Comparison of ENCODE assay signal across 8 cellular contexts in the genomic region with DNA sequence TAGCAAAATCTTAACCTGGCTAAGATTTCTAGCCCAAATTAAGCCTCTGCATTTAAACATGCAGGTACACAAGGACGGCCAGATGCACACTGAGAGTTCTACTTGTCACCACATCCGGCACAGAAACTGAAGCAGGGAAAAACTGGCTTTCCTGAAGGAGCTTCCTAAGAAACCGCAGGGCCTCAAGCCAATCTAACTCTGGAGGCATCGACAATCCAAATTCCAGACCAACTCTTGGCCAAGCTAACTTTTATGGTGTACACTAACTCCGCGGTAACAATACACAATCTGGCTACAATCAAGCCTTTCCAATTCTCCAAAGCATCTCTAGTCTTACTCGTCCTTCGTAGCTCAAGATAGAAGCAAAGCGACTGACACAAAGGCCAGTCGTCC. TPM values are rescaled to one million over a fixed set of nuclear protein-coding genes. Genes with fewer than 3 reads are reported as not detected.
DNase-seq lines count a peak whose midpoint lies in the region; ATAC-seq, FAIRE-seq and TF ChIP-seq lines count a peak whose summit lies in the region.

No MANE protein-coding gene starts in this region.

- DNase-seq in AG04449 (ENCODE audit: low read depth, low spot score), result no peak
- DNase-seq in GM18507 (ENCODE audit: extremely low spot score, insufficient read length, low read depth), result no peak
- peak in 1 of 2 experiments; percentile 39 for DNase-seq in SJSA1 (ENCODE audit: low read depth in 1 of 2, low spot score in 2 of 2)
- peak; percentile 24 for DNase-seq in endothelial cell (ENCODE audit: low spot score)
- DNase-seq in neuronal stem cell (ENCODE audit: low spot score), result no peak
- DNase-seq in NCI-H2171 treated with DMSO at 0.1 percent for 48 hours (lab: John Stamatoyannopoulos, UW), result no peak
- no peak for DNase-seq in NCI-H446 treated with DMSO at 0.1 percent for 48 hours (lab: John Stamatoyannopoulos, UW)

- peak; percentile 31 for FAIRE-seq in GM18507 (lab: Jason Lieb, UNC)

- WGBS in neuronal stem cell (ENCODE audit: extremely low coverage in 2 of 2, insufficient read length in 2 of 2, insufficient replicate concordance in 1 of 2), 2 donors, result no CpG with 5 or more reads among the region's 10 CpGs

- H2BK5ac ChIP-seq in neuronal stem cell (ENCODE audit: low read length), result no peak overlapping the region

- H3K4me2 ChIP-seq in neuronal stem cell (ENCODE audit: insufficient read depth, low read length, poor library complexity, severe bottlenecking), result peak overlapping the region; percentile 55

- POLR2A ChIA-PET in AG04449 (lab: Yijun Ruan, JAX), result interaction anchor here (0.6 to 1.5 kb wide), 2 partner anchors 125 to 1186 kb away, joined by 3 to 4 read pairs; a partner anchor contains a TSS

- no peak overlapping the region for H3K18ac ChIP-seq in neuronal stem cell (ENCODE audit: low read length)

- peak; percentile 31 for ATAC-seq in HG02943 (IDR thresholded peaks at IDR 0.05; ENCODE audit: low read depth, unreplicated experiment)

- H3K36me3 ChIP-seq in SJSA1, result peaks cover 6% of the 10 kb centered on the region; the same call in 1 of the 2 replicates
- H3K36me3 ChIP-seq in neuronal stem cell (replicated peaks in 1 of 2; ENCODE audit: control insufficient read depth in 2 of 2, insufficient read depth in 2 of 2, low read length in 2 of 2), result peaks cover 2 to 27% of the 10 kb centered on the region in 2 donors

- peaks cover 7% of the 10 kb centered on the region for H3K27me3 Mint-ChIP-seq in endothelial cell (ENCODE audit: unreplicated experiment)

- no peak overlapping the region for H4K8ac ChIP-seq in neuronal stem cell (ENCODE audit: low read depth, low read length)

- H3K27me3 ChIP-seq in SJSA1 (replicated peaks), result no peaks in the 10 kb centered on the region
- H3K27me3 ChIP-seq in neuronal stem cell (ENCODE audit: control insufficient read depth in 3 of 3, insufficient read depth in 3 of 3, low read depth in 1 of 3, low read length in 3 of 3), result no peaks in the 10 kb centered on the region

- TF ChIP-seq CTCF in AG04449 (IDR thresholded peaks at IDR 0.05; ENCODE audit: insufficient read depth, low read length, missing control alignments), result no peak
- no peak for TF ChIP-seq CTCF in endothelial cell (IDR thresholded peaks at IDR 0.05; ENCODE audit: unreplicated experiment)

- H3K27ac ChIP-seq in SJSA1, result peak overlapping the region; percentile 95
- peak overlapping the region; percentile 99 for H3K27ac ChIP-seq in neuronal stem cell (replicated peaks; ENCODE audit: low read length)

- CTCF ChIA-PET in AG04449 (lab: Yijun Ruan, JAX), result interaction anchor here (0.7 to 21.6 kb wide), 10 partner anchors 10 to 165 kb away, joined by 3 to 331 read pairs (median 12); a partner anchor contains a TSS

- H2BK12ac ChIP-seq in neuronal stem cell (ENCODE audit: low read length), result no peak overlapping the region

- no peaks in the 10 kb centered on the region for H3K9me3 ChIP-seq in SJSA1 (replicated peaks)
- H3K9me3 ChIP-seq in neuronal stem cell (replicated peaks in 1 of 2; ENCODE audit: control insufficient read depth in 2 of 2, insufficient read depth in 1 of 2, low read depth in 1 of 2, low read length in 2 of 2), result no peaks in the 10 kb centered on the region

- peaks cover 28% of the 10 kb centered on the region for H3K4me1 Mint-ChIP-seq in endothelial cell (ENCODE audit: unreplicated experiment)

- peak overlapping the region; percentile 99 for H2AFZ ChIP-seq in neuronal stem cell (ENCODE audit: low read length)

- H2AK5ac ChIP-seq in neuronal stem cell (ENCODE audit: low read depth, low read length), result no peak overlapping the region

- H3K4me3 Mint-ChIP-seq in endothelial cell (ENCODE audit: unreplicated experiment), result peak overlapping the region; percentile 92

- H3K9me3 Mint-ChIP-seq in endothelial cell (ENCODE audit: unreplicated experiment), result no peaks in the 10 kb centered on the region

- H3K14ac ChIP-seq in neuronal stem cell (ENCODE audit: low read length), result no peak overlapping the region

- H3K4me3 ChIP-seq in AG04449 (ENCODE audit: low read depth, low read length), result peak overlapping the region; percentile 82
- H3K4me3 ChIP-seq in SJSA1, result peak overlapping the region; percentile 73
- peak overlapping the region; percentile 52 to 98 for H3K4me3 ChIP-seq in neuronal stem cell (ENCODE audit: low read length in 2 of 2)

- H3K79me1 ChIP-seq in neuronal stem cell (ENCODE audit: low read depth, low read length), result peaks cover 5% of the 10 kb centered on the region

- H3K27ac Mint-ChIP-seq in endothelial cell (ENCODE audit: unreplicated experiment), result peak overlapping the region; percentile 88

- no peak overlapping the region for H2BK120ac ChIP-seq in neuronal stem cell (ENCODE audit: low read depth, low read length)

- no peak overlapping the region for H4K91ac ChIP-seq in neuronal stem cell (ENCODE audit: low read depth, low read length, poor library complexity)

- no peaks in the 10 kb centered on the region for H3K36me3 Mint-ChIP-seq in endothelial cell (ENCODE audit: low read depth, unreplicated experiment)

- no peak overlapping the region for H3K23ac ChIP-seq in neuronal stem cell (ENCODE audit: low read depth, low read length, poor library complexity)

- no peak overlapping the region for H3K9ac ChIP-seq in neuronal stem cell (ENCODE audit: low read depth, low read length, poor library complexity)

- H2BK15ac ChIP-seq in neuronal stem cell (ENCODE audit: low read length), result no peak overlapping the region

- no peak overlapping the region for H3K4ac ChIP-seq in neuronal stem cell (ENCODE audit: low read length)

- peaks cover 11% of the 10 kb centered on the region for H3K4me1 ChIP-seq in SJSA1 (replicated peaks)
- peaks cover 2 to 12% of the 10 kb centered on the region in 2 donors for H3K4me1 ChIP-seq in neuronal stem cell (ENCODE audit: control insufficient read depth in 2 of 2, insufficient read depth in 1 of 2, low read depth in 1 of 2, low read length in 2 of 2)

RNA-seq across cellular contexts. Expression of a gene that starts 1.2 kb away (rescaled TPM):
- total RNA-seq in SJSA1 (2014; rRNA removed; shearing (Covaris generic)), result 15.3 and 16.3 TPM in 2 replicates
- 32.4 TPM for total RNA-seq in endothelial cell (ENCODE audit: unreplicated experiment)
- polyA plus RNA-seq in neuronal stem cell (2013, experiment 1 of 2), result 14.2 TPM
- 14.6 TPM for polyA plus RNA-seq in neuronal stem cell (2013, experiment 2 of 2)

RNA-seq across cellular contexts. Expression of a gene that starts 36.9 kb away (rescaled TPM):
- total RNA-seq in SJSA1 (2014; rRNA removed; shearing (Covaris generic)), result 0.18 TPM in 1 of 2 replicates, not detected in the other
- 490 TPM for total RNA-seq in endothelial cell (ENCODE audit: unreplicated experiment)
- 0.07 TPM for polyA plus RNA-seq in neuronal stem cell (2013, experiment 1 of 2)
- 0.07 TPM for polyA plus RNA-seq in neuronal stem cell (2013, experiment 2 of 2)

RNA-seq across cellular contexts. Expression of a gene that starts 46.9 kb away (rescaled TPM):
- total RNA-seq in SJSA1 (2014; rRNA removed; shearing (Covaris generic)), result not detected in 2 replicates
- total RNA-seq in endothelial cell (ENCODE audit: unreplicated experiment), result 8.6 TPM
- not detected for polyA plus RNA-seq in neuronal stem cell (2013, experiment 1 of 2)
- polyA plus RNA-seq in neuronal stem cell (2013, experiment 2 of 2), result not detected

RNA-seq across cellular contexts. Expression of a gene that starts 59.2 kb away (rescaled TPM):
- 2.9 and 5.2 TPM in 2 replicates for total RNA-seq in SJSA1 (2014; rRNA removed; shearing (Covaris generic))
- 17.0 TPM for total RNA-seq in endothelial cell (ENCODE audit: unreplicated experiment)
- polyA plus RNA-seq in neuronal stem cell (2013, experiment 1 of 2), result 11.4 TPM
- polyA plus RNA-seq in neuronal stem cell (2013, experiment 2 of 2), result 11.7 TPM

Comparison
In these comparisons a context has a peak if more than half of its experiments do, and no peak if none do; other contexts are left out.
1. RNA of a gene that starts 36.9 kb away (total RNA-seq): 490 TPM in endothelial cell (single experiment); 0.18 TPM in SJSA1; every median in the first group is over 100 times any median in the second.
2. Peak in every context shown above with its lines, with median percentiles within 50 percentile points of each other: H3K4me3 ChIP-seq.